In the genomic region with DNA sequence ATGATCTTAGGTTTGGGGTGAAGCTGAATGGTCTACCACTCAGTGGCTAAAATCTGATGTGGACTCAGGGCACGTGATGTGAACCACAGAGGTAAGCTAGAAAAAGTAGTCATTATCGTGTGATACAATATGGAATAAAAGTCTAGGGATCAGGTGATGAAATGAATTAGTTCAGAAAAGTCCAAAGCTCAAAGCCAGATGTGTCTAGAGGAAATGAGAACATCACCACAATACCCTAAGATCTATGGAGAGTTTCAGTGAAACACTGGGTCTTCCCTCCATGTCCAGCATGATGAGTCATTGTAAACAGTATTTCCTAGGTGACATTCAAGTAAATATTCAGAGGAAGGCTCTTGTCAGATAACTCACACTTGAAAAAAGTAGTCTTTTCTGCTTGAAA, we compare ENCODE assay signal across 20 cellular contexts.
DNase-seq lines count a peak whose midpoint lies in the region; ATAC-seq and TF ChIP-seq lines count a peak whose summit lies in the region.
"Had no signal": no experiment of that assay in that cellular context is flagged by ENCODE, and none has a peak within 500 bp of the region (broad histone marks: within the 10 kb centered on the region; RNA-seq: fewer than 3 reads in every experiment).

No MANE protein-coding gene starts in this region.

- no peak overlapping the region for H3K9ac ChIP-seq in adipocyte (ENCODE audit: low read length)
- H3K9ac ChIP-seq: parathyroid adenoma had no signal

- H3K9me3 ChIP-seq in adipocyte (ENCODE audit: control insufficient read depth, low read length), result no peaks in the 10 kb centered on the region
- no peaks in the 10 kb centered on the region for H3K9me3 ChIP-seq in BE2C

- DNase-seq in EH (ENCODE audit: low read depth) (peak; percentile 48), adipocyte (ENCODE audit: low read depth) (peak; percentile 6), foreskin keratinocyte (peak; percentile 46 to 55), BE2C (no peak), NCI-H526 treated with DMSO at 0.1 percent for 48 hours (lab: John Stamatoyannopoulos, UW) (no peak)
- DNase-seq: activated CD4-positive, CD25-positive, alpha-beta regulatory T cell treated with anti-CD3 and anti-CD28 coated beads, Interleukin-2, amount 50 U/mL, for 72 hours; activated CD8-positive, alpha-beta memory T cell treated with anti-CD3 and anti-CD28 coated beads, Interleukin-2, amount 50 U/mL, for 4 hours; central memory CD4-positive, alpha-beta T cell; endodermal cell; H7; head of caudate nucleus; left cardiac atrium; NCI-H2029; NCI-H69; stimulated activated naive CD8-positive, alpha-beta T cell treated with anti-CD3 and anti-CD28 coated beads, Interleukin-15, Interleukin-2, amounts not matched to agents 100 U/mL and 50 U/mL, for 24 hours had no signal

- peak; percentile 27 for ATAC-seq in HG02938 (IDR thresholded peaks at IDR 0.05; ENCODE audit: unreplicated experiment)
- peak; percentile 77 for ATAC-seq in foreskin keratinocyte
- no peak for ATAC-seq in GM21360 (IDR thresholded peaks at IDR 0.05; ENCODE audit: unreplicated experiment)
- ATAC-seq in HG02884 (IDR thresholded peaks at IDR 0.05; ENCODE audit: unreplicated experiment), result no peak
- ATAC-seq: left cardiac atrium, Panc1 had no signal

- no peak overlapping the region for H3K27ac ChIP-seq in foreskin keratinocyte
- H3K27ac ChIP-seq: parathyroid adenoma had no signal

- H3K27me3 ChIP-seq in adipocyte (replicated peaks; ENCODE audit: control insufficient read depth, insufficient read depth, low read length) (no peaks in the 10 kb centered on the region), foreskin keratinocyte (no peaks in the 10 kb centered on the region), BE2C (no peaks in the 10 kb centered on the region)

- H3K4me1 ChIP-seq in adipocyte (ENCODE audit: control insufficient read depth, insufficient read depth, low read length) (no peaks in the 10 kb centered on the region), foreskin keratinocyte (no peaks in the 10 kb centered on the region), BE2C (no peaks in the 10 kb centered on the region)
- H3K4me1 ChIP-seq: parathyroid adenoma had no signal

- H3K4me3 ChIP-seq in adipocyte (ENCODE audit: low read length) (no peak overlapping the region), BE2C (ENCODE audit: low read depth, low read length) (no peak overlapping the region)

- H3K36me3 ChIP-seq in adipocyte (ENCODE audit: control insufficient read depth, insufficient read depth, low read length, severe bottlenecking) (no peaks in the 10 kb centered on the region), BE2C (no peaks in the 10 kb centered on the region)

- no peak for TF ChIP-seq CTCF in foreskin keratinocyte (conservative IDR thresholded peaks at IDR 0.05)
- no peak for TF ChIP-seq CTCF in BE2C (IDR thresholded peaks at IDR 0.05; ENCODE audit: low read depth, low read length)

Comparison
In these comparisons a context has a peak if more than half of its experiments do, and no peak if none do; other contexts are left out.
1. DNase-seq: peak in EH (single experiment), adipocyte (single experiment) and foreskin keratinocyte (2 of 2); none in BE2C (single experiment) and NCI-H526 treated with DMSO at 0.1 percent for 48 hours (single experiment).
2. ATAC-seq: peak in HG02938 (single experiment) and foreskin keratinocyte (single experiment); none in GM21360 (single experiment) and HG02884 (single experiment).